20 cellular contexts compared by ENCODE assay signal in the genomic region with DNA sequence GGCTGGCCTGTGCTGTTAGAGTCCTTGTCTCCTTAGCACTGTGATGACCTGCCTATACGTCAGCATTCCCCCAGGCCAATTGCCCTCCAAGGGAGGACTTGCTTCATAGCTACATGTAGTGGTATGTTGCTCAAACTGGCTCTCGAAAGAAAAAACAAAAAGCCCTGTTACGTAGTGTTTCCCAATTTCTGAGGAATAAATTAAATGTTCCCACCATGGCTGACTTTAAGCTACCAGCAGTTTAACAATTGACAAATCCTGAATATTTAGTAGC. TPM values are rescaled to one million over a fixed set of nuclear protein-coding genes. Genes with fewer than 3 reads are reported as not detected.
DNase-seq lines count a peak whose midpoint lies in the region; ATAC-seq, FAIRE-seq and TF ChIP-seq lines count a peak whose summit lies in the region.
"Had no signal": no experiment of that assay in that cellular context is flagged by ENCODE, and none has a peak within 500 bp of the region (broad histone marks: within the 10 kb centered on the region; RNA-seq: fewer than 3 reads in every experiment).

No MANE protein-coding gene starts in this region.

- ATAC-seq in PC-3 (no peak), HG02884 (IDR thresholded peaks at IDR 0.05; ENCODE audit: unreplicated experiment) (no peak), HG03354 (IDR thresholded peaks at IDR 0.05; ENCODE audit: poor library complexity, severe bottlenecking, unreplicated experiment) (no peak)
- ATAC-seq: CD8-positive, alpha-beta T cell had no signal

- TF ChIP-seq CTCF in PC-3 (conservative IDR thresholded peaks at IDR 0.05; ENCODE audit: low read depth, low read length) (no peak), brain (conservative IDR thresholded peaks at IDR 0.05) (no peak), keratinocyte (optimal IDR thresholded peaks at IDR 0.05 in 1 of 3, IDR thresholded peaks at IDR 0.05 in 1 of 3, conservative IDR thresholded peaks at IDR 0.05 in 1 of 3; ENCODE audit: extremely low read depth in 1 of 3, insufficient read depth in 2 of 3, low read length in 3 of 3) (no peak), type B pancreatic cell (conservative IDR thresholded peaks at IDR 0.05) (no peak)

- dilution Hi-C loops in keratinocyte (cut with MboI; ENCODE audit: extremely low pct_ligation_motif_present, low sequenced_read_pairs) = no loop called here

- no peaks in the 10 kb centered on the region for H3K9me3 Mint-ChIP-seq in brain
- no peaks in the 10 kb centered on the region for H3K9me3 Mint-ChIP-seq in type B pancreatic cell
- H3K9me3 Mint-ChIP-seq: CD8-positive, alpha-beta T cell had no signal

- POLR2A ChIA-PET in PC-3 (lab: Charles Lee; ENCODE audit: unreplicated experiment) = no interaction called here

- H3K27me3 Mint-ChIP-seq in brain = peaks cover 3% of the 10 kb centered on the region
- peaks cover 6% of the 10 kb centered on the region for H3K27me3 Mint-ChIP-seq in type B pancreatic cell

- H2AFZ ChIP-seq in PC-3 (ENCODE audit: low read length) (no peak overlapping the region), keratinocyte (ENCODE audit: control insufficient read depth, low read length) (no peak overlapping the region)

- H3K9ac ChIP-seq in PC-3 (ENCODE audit: low read length) (no peak overlapping the region), keratinocyte (ENCODE audit: control insufficient read depth, extremely low read depth, insufficient read depth, low read length) (peak overlapping the region; percentile 48)
- H3K9ac ChIP-seq: BLaER1 treated with 17β-estradiol and CSF1 and Interleukin-3, amounts not matched to agents 10 nM and 100 nM; KMS-11 had no signal

- H3K9me3 ChIP-seq in PC-3 (ENCODE audit: low read length) = no peaks in the 10 kb centered on the region
- H3K9me3 ChIP-seq in keratinocyte (ENCODE audit: control insufficient read depth, low read depth, low read length) = peaks cover 11% of the 10 kb centered on the region
- H3K9me3 ChIP-seq: MG63 had no signal

- H4K20me1 ChIP-seq in PC-3 (ENCODE audit: low read length) = no peaks in the 10 kb centered on the region
- no peaks in the 10 kb centered on the region for H4K20me1 ChIP-seq in keratinocyte (ENCODE audit: control insufficient read depth, extremely low read depth, insufficient read depth, low read length)
- H4K20me1 ChIP-seq: BLaER1 treated with 17β-estradiol and CSF1 and Interleukin-3, amounts not matched to agents 10 nM and 100 nM had no signal

- BruUV-seq in PC-3 (replicated peaks; lab: Mats Ljungman, UMichigan) = no TSS peak

- FAIRE-seq in keratinocyte (lab: Jason Lieb, UNC) = no peak

- H3K79me2 ChIP-seq in PC-3 (ENCODE audit: low read length) (peaks cover 13% of the 10 kb centered on the region), keratinocyte (ENCODE audit: control insufficient read depth, insufficient read depth, low read length) (peaks cover 80% of the 10 kb centered on the region)

- H3K36me3 Mint-ChIP-seq in brain (peaks cover 33% of the 10 kb centered on the region), type B pancreatic cell (no peaks in the 10 kb centered on the region)
- H3K36me3 Mint-ChIP-seq: CD8-positive, alpha-beta T cell had no signal

- DNase-seq in PC-3 = peak; percentile 51
- no peak for DNase-seq in keratinocyte (ENCODE audit: low read depth, low spot score)
- DNase-seq in type B pancreatic cell (ENCODE audit: extremely low spot score, unreplicated experiment) = no peak
- DNase-seq in MV-4-11 (lab: John Stamatoyannopoulos, UW) = no peak
- DNase-seq: CD8-positive, alpha-beta T cell; DMS53; MG63; NCI-H1092; NCI-H1436 treated with DMSO at 0.1 percent for 48 hours; NCI-H2029; NCI-H446 treated with DMSO at 0.1 percent for 48 hours; NCI-H69; SIG-M5 had no signal

- CTCF ChIA-PET in PC-3 (lab: Charles Lee) = interaction anchor here (0.9 to 1.5 kb wide), 2 partner anchors 56 to 60 kb away, joined by 3 to 7 read pairs; no protein-coding TSS in a partner anchor

- 0 out of 2 replicates have a peak, but pooled peaks cover 2% of the 10 kb centered on the region for H3K36me3 ChIP-seq in PC-3 (ENCODE audit: low read depth, low read length)
- peaks cover 6 to 63% of the 10 kb centered on the region in 2 experiments for H3K36me3 ChIP-seq in keratinocyte (ENCODE audit: control insufficient read depth in 2 of 2, extremely low read depth in 1 of 2, insufficient read depth in 2 of 2, low read length in 2 of 2)
- H3K36me3 ChIP-seq: BLaER1 treated with 17β-estradiol and CSF1 and Interleukin-3, amounts not matched to agents 10 nM and 100 nM; MG63 had no signal

- H3K27me3 ChIP-seq in PC-3 (ENCODE audit: low read length) (no peaks in the 10 kb centered on the region), keratinocyte (ENCODE audit: control insufficient read depth, extremely low read depth, insufficient read depth, low read length) (no peaks in the 10 kb centered on the region)
- H3K27me3 ChIP-seq: BLaER1 treated with 17β-estradiol and CSF1 and Interleukin-3, amounts not matched to agents 10 nM and 100 nM; MG63 had no signal

- H3K9me1 ChIP-seq in keratinocyte (ENCODE audit: control insufficient read depth, extremely low read depth, insufficient read depth, low read length) = peaks cover 10% of the 10 kb centered on the region

- peaks cover 54% of the 10 kb centered on the region for H3K4me1 ChIP-seq in PC-3 (ENCODE audit: insufficient read depth, low read length)
- peaks cover 78% of the 10 kb centered on the region for H3K4me1 ChIP-seq in keratinocyte (ENCODE audit: control insufficient read depth, extremely low read depth, insufficient read depth, low read length)
- H3K4me1 ChIP-seq: BLaER1 treated with 17β-estradiol and CSF1 and Interleukin-3, amounts not matched to agents 10 nM and 100 nM had no signal

- no peaks in the 10 kb centered on the region for H3F3A ChIP-seq in PC-3 (ENCODE audit: low read length, unreplicated experiment)

- no peaks in the 10 kb centered on the region for H3K9me2 ChIP-seq in PC-3 (replicated peaks; ENCODE audit: low read length)

- intact Hi-C loops in PC-3 (cut with micrococcal nuclease) = no loop called here

- H3K27ac ChIP-seq in PC-3 (ENCODE audit: low read length) (peak overlapping the region; percentile 28), keratinocyte (ENCODE audit: control insufficient read depth, insufficient read depth, low read length) (peak overlapping the region; percentile 82)
- H3K27ac ChIP-seq: BLaER1 treated with 17β-estradiol and CSF1 and Interleukin-3, amounts not matched to agents 10 nM and 100 nM; KMS-11 had no signal

- no peak overlapping the region for H3K4me2 ChIP-seq in PC-3 (ENCODE audit: low read length)
- peak overlapping the region; percentile 15 for H3K4me2 ChIP-seq in keratinocyte (ENCODE audit: control insufficient read depth, extremely low read depth, insufficient read depth, low read depth, low read length)
- H3K4me2 ChIP-seq: BLaER1 treated with 17β-estradiol and CSF1 and Interleukin-3, amounts not matched to agents 10 nM and 100 nM; KMS-11 had no signal

- no peak overlapping the region for H3K4me3 ChIP-seq in PC-3 (ENCODE audit: low read length)
- no peak overlapping the region for H3K4me3 ChIP-seq in keratinocyte (ENCODE audit: control insufficient read depth in 2 of 3, extremely low read depth in 1 of 3, insufficient read depth in 2 of 3, low read depth in 1 of 3, low read length in 3 of 3)
- H3K4me3 ChIP-seq: BLaER1 treated with 17β-estradiol and CSF1 and Interleukin-3, amounts not matched to agents 10 nM and 100 nM; MG63 had no signal

- H3K4me3 Mint-ChIP-seq in brain (no peak overlapping the region), type B pancreatic cell (no peak overlapping the region)
- H3K4me3 Mint-ChIP-seq: CD8-positive, alpha-beta T cell had no signal

- H3K27ac Mint-ChIP-seq in brain (peak overlapping the region in 3 of 5 experiments; percentile 17 to 70 (median 27)), type B pancreatic cell (peak overlapping the region; percentile 55)
- H3K27ac Mint-ChIP-seq: CD8-positive, alpha-beta T cell had no signal

- H3K4me1 Mint-ChIP-seq in brain (peaks cover 71% of the 10 kb centered on the region), type B pancreatic cell (ENCODE audit: unreplicated experiment) (no peaks in the 10 kb centered on the region)

RNA-seq across cellular contexts. Expression of a gene that starts 54.6 kb away (rescaled TPM):
- 16.2 and 18.1 TPM in 2 replicates for total RNA-seq in PC-3 (2014; rRNA removed)
- 1.4 TPM for polyA plus RNA-seq in brain (ENCODE audit: insufficient read depth, low read depth, low replicate concordance)
- polyA plus RNA-seq in keratinocyte = 13.0 to 36.7 TPM (median 20.3 TPM) in 3 replicates
- 5.5 TPM for polyA plus RNA-seq in keratinocyte (2011; ENCODE audit: low read depth)
- polyA plus RNA-seq in keratinocyte (2011; cell fraction: cytosol; rRNA removed) = 16.2 and 26.7 TPM in 2 replicates
- polyA plus RNA-seq in keratinocyte (2011; cell fraction: nucleus; rRNA removed) = 26.3 and 31.8 TPM in 2 replicates
- polyA plus RNA-seq in keratinocyte (2012; ENCODE audit: low replicate concordance) = 8.2 and 51.3 TPM in 2 replicates
- 17.3 to 89.8 TPM (median 32.9 TPM) in 3 replicates for polyA minus RNA-seq in keratinocyte
- polyA minus RNA-seq in keratinocyte (2011; cell fraction: cytosol; rRNA and poly(A)+ RNA removed) = 39.5 TPM
- 30.3 and 32.0 TPM in 2 replicates for polyA minus RNA-seq in keratinocyte (2011; cell fraction: nucleus; rRNA and poly(A)+ RNA removed)
- total RNA-seq in type B pancreatic cell (ENCODE audit: low replicate concordance) = 3.4 and 15.1 TPM in 2 replicates
- total RNA-seq: H4, HT-29 had no signal
